Comparison of ENCODE assay signal across 9 cellular contexts in the genomic region with DNA sequence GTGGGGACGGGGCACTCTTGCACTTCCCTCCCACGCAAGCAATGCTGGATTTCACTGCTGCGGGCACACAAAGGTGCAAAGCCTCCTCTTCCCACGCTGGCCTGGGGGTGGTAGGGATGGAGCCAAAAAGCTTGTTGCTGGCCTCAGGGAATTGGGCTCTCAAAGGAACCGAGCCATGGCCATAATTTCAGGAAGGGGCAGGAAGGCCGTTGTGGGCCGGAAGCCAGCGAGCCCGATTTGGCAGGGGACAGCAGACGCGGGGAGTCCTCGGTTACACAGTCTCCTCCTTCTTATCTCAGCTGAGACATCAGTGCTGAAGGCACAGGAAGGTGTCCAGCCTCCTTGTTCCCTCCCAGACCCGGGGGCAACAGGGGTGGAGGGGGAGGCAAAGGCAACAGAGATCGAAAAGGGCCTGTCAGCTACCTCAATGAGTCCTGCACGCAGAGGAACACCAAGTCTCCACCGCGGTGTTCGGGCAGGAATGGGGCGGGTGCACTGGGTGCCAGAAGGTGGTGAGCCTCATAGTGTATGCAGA. TPM values are rescaled to one million over a fixed set of nuclear protein-coding genes. Genes with fewer than 3 reads are reported as not detected.
DNase-seq lines count a peak whose midpoint lies in the region; ATAC-seq lines count a peak whose summit lies in the region.
"Had no signal": no experiment of that assay in that cellular context is flagged by ENCODE, and none has a peak within 500 bp of the region (broad histone marks: within the 10 kb centered on the region; RNA-seq: fewer than 3 reads in every experiment).

No MANE protein-coding gene starts in this region.

- peak overlapping the region; percentile 94 to 98 (median 97) for H3K4me3 Mint-ChIP-seq in immature natural killer cell
- peak overlapping the region; percentile 95 for H3K4me3 Mint-ChIP-seq in stimulated activated effector memory CD8-positive, alpha-beta T cell treated with anti-CD3 and anti-CD28 coated beads, Interleukin-12 subunit alpha, Interleukin-12 subunit beta, amount 100 ng/mL, for 72 hours

- H3K9me3 ChIP-seq in HUES6 (ENCODE audit: control insufficient read depth, insufficient read depth, low read depth, low read length) = no peaks in the 10 kb centered on the region

- peaks cover 26% of the 10 kb centered on the region for H3K4me1 ChIP-seq in HUES6 (ENCODE audit: control insufficient read depth, insufficient read depth, low read length)

- H3K9ac ChIP-seq in HUES6 (ENCODE audit: low read length) = peak overlapping the region; percentile 54

- peaks cover 0 to 4% (median 0%) of the 10 kb centered on the region in 6 donors for H3K9me3 Mint-ChIP-seq in immature natural killer cell
- H3K9me3 Mint-ChIP-seq in stimulated activated effector memory CD8-positive, alpha-beta T cell treated with anti-CD3 and anti-CD28 coated beads, Interleukin-12 subunit alpha, Interleukin-12 subunit beta, amount 100 ng/mL, for 72 hours = no peaks in the 10 kb centered on the region

- H3K36me3 ChIP-seq in HUES6 (ENCODE audit: control insufficient read depth, insufficient read depth, low read length) = no peaks in the 10 kb centered on the region

- H3K27ac Mint-ChIP-seq in immature natural killer cell = peak overlapping the region; percentile 94 to 99 (median 98)
- peak overlapping the region; percentile 96 for H3K27ac Mint-ChIP-seq in stimulated activated effector memory CD8-positive, alpha-beta T cell treated with anti-CD3 and anti-CD28 coated beads, Interleukin-12 subunit alpha, Interleukin-12 subunit beta, amount 100 ng/mL, for 72 hours

- peaks cover 44 to 64% of the 10 kb centered on the region in 2 donors for H3K4me1 Mint-ChIP-seq in immature natural killer cell
- H3K4me1 Mint-ChIP-seq in stimulated activated effector memory CD8-positive, alpha-beta T cell treated with anti-CD3 and anti-CD28 coated beads, Interleukin-12 subunit alpha, Interleukin-12 subunit beta, amount 100 ng/mL, for 72 hours = peaks cover 52% of the 10 kb centered on the region

- H3K4me3 ChIP-seq in HUES6 (ENCODE audit: low read depth, low read length) = peak overlapping the region; percentile 71

- in situ Hi-C loops in ACHN (cut with HindIII; ENCODE audit: low pct_ligation_motif_present, low pct_unique_long_range_greater_than_20kb, low sequenced_read_pairs) = no loop called here

- H3K27me3 ChIP-seq in HUES6 (ENCODE audit: control insufficient read depth, insufficient read depth, low read length) = peaks cover 11% of the 10 kb centered on the region; the same call in 1 of the 2 replicates

- no peak for ATAC-seq in stimulated activated effector memory CD8-positive, alpha-beta T cell treated with anti-CD3 and anti-CD28 coated beads, Interleukin-12 subunit alpha, Interleukin-12 subunit beta, amount 100 ng/mL, for 72 hours
- ATAC-seq in HG02759 (IDR thresholded peaks at IDR 0.05; ENCODE audit: unreplicated experiment) = no peak

- peak; percentile 3 for DNase-seq in activated T-helper 9 cell treated with anti-CD3 and anti-CD28 coated beads, Interleukin-2, amount 50 U/mL, for 16 hours (ENCODE audit: low read depth)
- DNase-seq in immature natural killer cell (peak; percentile 31 to 38 (median 36)), ACHN (no peak), GM19238 (ENCODE audit: insufficient read length, low spot score) (no peak), NCI-H146 (lab: John Stamatoyannopoulos, UW) (no peak)
- peak; percentile 14 to 61 for DNase-seq in stimulated activated effector memory CD8-positive, alpha-beta T cell treated with anti-CD3 and anti-CD28 coated beads, Interleukin-12 subunit alpha, Interleukin-12 subunit beta, amount 100 ng/mL, for 72 hours (ENCODE audit: low spot score in 2 of 2)

- peaks cover 0 to 4% (median 0%) of the 10 kb centered on the region in 3 donors for H3K27me3 Mint-ChIP-seq in immature natural killer cell (ENCODE audit: low read depth in 3 of 3)

- H3K27ac ChIP-seq in HUES6 (ENCODE audit: low read depth, low read length) = no peak overlapping the region
- H3K27ac ChIP-seq: VCaP had no signal

- no peaks in the 10 kb centered on the region for H3K36me3 Mint-ChIP-seq in immature natural killer cell
- H3K36me3 Mint-ChIP-seq in stimulated activated effector memory CD8-positive, alpha-beta T cell treated with anti-CD3 and anti-CD28 coated beads, Interleukin-12 subunit alpha, Interleukin-12 subunit beta, amount 100 ng/mL, for 72 hours = peaks cover 6% of the 10 kb centered on the region

RNA-seq across cellular contexts. Expression of gene SLFN11, which starts 59.5 kb away (rescaled TPM):
- 10 to 100 TPM in 1 of 3 donors, 1 to 10 TPM in 2; 1.8 to 12.6 (median 7.0) TPM for polyA plus RNA-seq in immature natural killer cell

Comparison
In these comparisons a context has a peak if more than half of its experiments do, and no peak if none do; other contexts are left out.
1. DNase-seq: peak in activated T-helper 9 cell treated with anti-CD3 and anti-CD28 coated beads, Interleukin-2, amount 50 U/mL, for 16 hours (single experiment), immature natural killer cell (3 of 3) and stimulated activated effector memory CD8-positive, alpha-beta T cell treated with anti-CD3 and anti-CD28 coated beads, Interleukin-12 subunit alpha, Interleukin-12 subunit beta, amount 100 ng/mL, for 72 hours (2 of 2); none in ACHN (single experiment), GM19238 (single experiment) and NCI-H146 (single experiment).